In genomic region chr12:54360717-54361456, GRCh38 we compare ENCODE assay signal across 1 cellular context.
TF ChIP-seq lines count a peak whose summit lies in the region.

No MANE protein-coding gene starts in this region.

TF ChIP-seq in K562, 482 proteins besides CTCF, POLR2A, EP300 and RAD21 (continued from another document and continues in another):
- TF ChIP-seq CEBPZ (IDR thresholded peaks at IDR 0.05; ENCODE audit: borderline replicate concordance, low read depth, low read length) (no peak), ZNF274 (IDR thresholded peaks at IDR 0.05; ENCODE audit: borderline replicate concordance, low read depth, low read length) (no peak), NELFE (IDR thresholded peaks at IDR 0.05; ENCODE audit: insufficient read depth, insufficient read length) (no peak), NCOA4 (IDR thresholded peaks at IDR 0.05; ENCODE audit: partially characterized antibody) (no peak), GABPA (tag; conservative IDR thresholded peaks at IDR 0.05; ENCODE audit: low read depth) (no peak), SMAD2 (IDR thresholded peaks at IDR 0.05; ENCODE audit: low read depth, low read length) (no peak), MCM2 (IDR thresholded peaks at IDR 0.05; ENCODE audit: low read depth) (no peak), GATAD2B (IDR thresholded peaks at IDR 0.05; ENCODE audit: borderline replicate concordance) (0 out of 2 replicates have a peak, but pooled peaks have one; percentile 52), ZNF395 (CRISPR knock-in tag; IDR thresholded peaks at IDR 0.05) (peak; percentile 68), MBD1 (CRISPR knock-in tag; IDR thresholded peaks at IDR 0.05) (no peak), CAMTA2 (CRISPR knock-in tag; conservative IDR thresholded peaks at IDR 0.05) (no peak), ZFP91 (CRISPR knock-in tag; IDR thresholded peaks at IDR 0.05) (no peak), ZNF316 (IDR thresholded peaks at IDR 0.05) (no peak), POLR2H (tag; IDR thresholded peaks at IDR 0.05; ENCODE audit: low read depth) (no peak), SNAPC5 (CRISPR knock-in tag; IDR thresholded peaks at IDR 0.05) (no peak), TEAD1 (CRISPR knock-in tag; IDR thresholded peaks at IDR 0.05) (0 out of 4 replicates have a peak, but pooled peaks of 1 of the 2 experiments have one; percentile 31), ZNF253 (CRISPR knock-in tag; conservative IDR thresholded peaks at IDR 0.05) (no peak), PHF21A (IDR thresholded peaks at IDR 0.05; ENCODE audit: borderline replicate concordance, low read depth) (no peak), C11orf30 (IDR thresholded peaks at IDR 0.05; ENCODE audit: low read depth) (no peak), JUND (IDR thresholded peaks at IDR 0.05; ENCODE audit: borderline replicate concordance, low read depth, low read length) (no peak), JUND (tag; IDR thresholded peaks at IDR 0.05; ENCODE audit: borderline replicate concordance, low read depth, low read length) (peak; percentile 62; the same call in 2 of the 3 replicates), POU5F1 (IDR thresholded peaks at IDR 0.05; ENCODE audit: borderline replicate concordance, low read depth, low read length, partially characterized antibody) (no peak), KAT2B (IDR thresholded peaks at IDR 0.05; ENCODE audit: low read depth, low read length) (no peak), TAL1 (IDR thresholded peaks at IDR 0.05) (no peak), LEF1 (IDR thresholded peaks at IDR 0.05) (no peak), TEAD2 (tag; IDR thresholded peaks at IDR 0.05) (no peak), CC2D1A (IDR thresholded peaks at IDR 0.05) (peak; percentile 92), MAX (CRISPR knock-in tag; IDR thresholded peaks at IDR 0.05) (no peak), CEBPG (CRISPR knock-in tag; IDR thresholded peaks at IDR 0.05) (no peak), CEBPG (tag; conservative IDR thresholded peaks at IDR 0.05 in 1 of 2, IDR thresholded peaks at IDR 0.05 in 1 of 2) (no peak), ZNF740 (CRISPR knock-in tag; IDR thresholded peaks at IDR 0.05) (no peak), ZNF740 (tag; IDR thresholded peaks at IDR 0.05) (no peak), SNIP1 (IDR thresholded peaks at IDR 0.05; ENCODE audit: low read depth) (0 out of 2 replicates have a peak, but pooled peaks have one; percentile 8), EWSR1 (IDR thresholded peaks at IDR 0.05; ENCODE audit: borderline replicate concordance, low read depth, partially characterized antibody) (no peak), ARID1B (IDR thresholded peaks at IDR 0.05) (0 out of 2 replicates have a peak, but pooled peaks have one; percentile 27), ZBTB26 (CRISPR knock-in tag; IDR thresholded peaks at IDR 0.05) (no peak), JUNB (CRISPR knock-in tag; conservative IDR thresholded peaks at IDR 0.05) (no peak), ZNF586 (CRISPR knock-in tag; conservative IDR thresholded peaks at IDR 0.05) (no peak), ZBTB8A (IDR thresholded peaks at IDR 0.05; ENCODE audit: partially characterized antibody) (no peak), GABPB2 (CRISPR knock-in tag; conservative IDR thresholded peaks at IDR 0.05) (no peak), ZNF431 (CRISPR knock-in tag; IDR thresholded peaks at IDR 0.05) (no peak), POLR2AphosphoS2 (IDR thresholded peaks at IDR 0.05; ENCODE audit: low read length) (no peak), HLTF (IDR thresholded peaks at IDR 0.05) (peak; percentile 22; the same call in 1 of the 2 replicates), ETV5 (CRISPR knock-in tag; IDR thresholded peaks at IDR 0.05; ENCODE audit: low read depth) (no peak), IRF1 (CRISPR knock-in tag; IDR thresholded peaks at IDR 0.05; ENCODE audit: borderline replicate concordance) (no peak), TCFL5 (CRISPR knock-in tag; conservative IDR thresholded peaks at IDR 0.05) (no peak), PHF8 (IDR thresholded peaks at IDR 0.05; ENCODE audit: borderline replicate concordance, low read length) (no peak), POLR2G (IDR thresholded peaks at IDR 0.05; ENCODE audit: low read depth, low read length) (no peak), ZNF695 (CRISPR knock-in tag; IDR thresholded peaks at IDR 0.05) (no peak), ZNF277 (CRISPR knock-in tag; IDR thresholded peaks at IDR 0.05; ENCODE audit: borderline replicate concordance) (no peak), NUFIP1 (IDR thresholded peaks at IDR 0.05; ENCODE audit: partially characterized antibody) (no peak), RHOXF2B (CRISPR knock-in tag; conservative IDR thresholded peaks at IDR 0.05) (no peak), SP2 (IDR thresholded peaks at IDR 0.05; ENCODE audit: extremely low read depth, low read depth, low read length, poor library complexity, severe bottlenecking) (no peak), MYC (IDR thresholded peaks at IDR 0.05; ENCODE audit: low read depth, low read length) (peak; percentile 70), MYC (CRISPR knock-in tag; IDR thresholded peaks at IDR 0.05; ENCODE audit: borderline replicate concordance, low read depth) (no peak), E4F1 (CRISPR knock-in tag; IDR thresholded peaks at IDR 0.05; ENCODE audit: borderline replicate concordance) (no peak), PHB (CRISPR knock-in tag; IDR thresholded peaks at IDR 0.05) (no peak), RNF2 (IDR thresholded peaks at IDR 0.05) (no peak), CBX2 (IDR thresholded peaks at IDR 0.05; ENCODE audit: insufficient read depth, low read length, poor library complexity, severe bottlenecking) (no peak), ZNF444 (CRISPR knock-in tag; IDR thresholded peaks at IDR 0.05) (no peak), SMARCC2 (IDR thresholded peaks at IDR 0.05; ENCODE audit: low read depth) (no peak), POLR3G (IDR thresholded peaks at IDR 0.05; ENCODE audit: extremely low read depth, insufficient read length, insufficient replicate concordance) (no peak)
